Comparison of ENCODE assay signal across 20 cellular contexts in genomic region chr14:106788534-106788933, GRCh38.
DNase-seq lines count a peak whose midpoint lies in the region; ATAC-seq, FAIRE-seq and TF ChIP-seq lines count a peak whose summit lies in the region.
"Had no signal": no experiment of that assay in that cellular context is flagged by ENCODE, and none has a peak within 500 bp of the region (broad histone marks: within the 10 kb centered on the region; RNA-seq: fewer than 3 reads in every experiment).

No MANE protein-coding gene starts in this region.

- TF ChIP-seq POLR2A in spleen (IDR thresholded peaks at IDR 0.05): no peak

- no peaks in the 10 kb centered on the region for H3K9me2 ChIP-seq in OCI-LY1 (ENCODE audit: low read depth, low read length)

- no peaks in the 10 kb centered on the region for H3F3A ChIP-seq in OCI-LY1 (ENCODE audit: insufficient read depth, low read length)

- H3K27ac Mint-ChIP-seq in activated naive CD8-positive, alpha-beta T cell treated with anti-CD3 and anti-CD28 coated beads for 36 hours: no peak overlapping the region
- H3K27ac Mint-ChIP-seq in activated naive CD8-positive, alpha-beta T cell treated with anti-CD3 and anti-CD28 coated beads, Interleukin-2, amount 50 U/mL, for 24 hours: no peak overlapping the region
- H3K27ac Mint-ChIP-seq: CD4-positive, alpha-beta memory T cell had no signal

- peak overlapping the region; percentile 44 for H2AFZ ChIP-seq in OCI-LY1 (ENCODE audit: low read length)

- peak; percentile 63 for FAIRE-seq in GM19239 (lab: Jason Lieb, UNC)
- FAIRE-seq: D721Med, GM18507, H1 had no signal

- no peaks in the 10 kb centered on the region for H3K9me3 ChIP-seq in OCI-LY1 (ENCODE audit: low read length)
- H3K9me3 ChIP-seq in spleen: no peaks in the 10 kb centered on the region
- H3K9me3 ChIP-seq: HAP-1 had no signal

- no peaks in the 10 kb centered on the region for H3K36me3 Mint-ChIP-seq in activated naive CD8-positive, alpha-beta T cell treated with anti-CD3 and anti-CD28 coated beads for 36 hours
- no peaks in the 10 kb centered on the region for H3K36me3 Mint-ChIP-seq in activated naive CD8-positive, alpha-beta T cell treated with anti-CD3 and anti-CD28 coated beads, Interleukin-2, amount 50 U/mL, for 24 hours (ENCODE audit: low read depth)
- H3K36me3 Mint-ChIP-seq: CD4-positive, alpha-beta memory T cell had no signal

- H3K27me3 ChIP-seq in OCI-LY1 (ENCODE audit: insufficient read depth, low read length) (no peaks in the 10 kb centered on the region), spleen (replicated peaks in 1 of 7) (peaks cover 0 to 13% (median 0%) of the 10 kb centered on the region in 7 donors)

- peaks cover 3% of the 10 kb centered on the region for H3K27me3 Mint-ChIP-seq in activated naive CD8-positive, alpha-beta T cell treated with anti-CD3 and anti-CD28 coated beads for 36 hours
- peaks cover 12% of the 10 kb centered on the region for H3K27me3 Mint-ChIP-seq in activated naive CD8-positive, alpha-beta T cell treated with anti-CD3 and anti-CD28 coated beads, Interleukin-2, amount 50 U/mL, for 24 hours

- H3K79me2 ChIP-seq in OCI-LY1 (ENCODE audit: insufficient read depth, low read length): no peaks in the 10 kb centered on the region

- H3K4me3 ChIP-seq in OCI-LY1 (ENCODE audit: low read depth, low read length, poor library complexity, severe bottlenecking): no peak overlapping the region
- no peak overlapping the region for H3K4me3 ChIP-seq in spleen
- H3K4me3 ChIP-seq: HAP-1 had no signal

- no peaks in the 10 kb centered on the region for H3K9me3 Mint-ChIP-seq in activated naive CD8-positive, alpha-beta T cell treated with anti-CD3 and anti-CD28 coated beads for 36 hours
- H3K9me3 Mint-ChIP-seq in activated naive CD8-positive, alpha-beta T cell treated with anti-CD3 and anti-CD28 coated beads, Interleukin-2, amount 50 U/mL, for 24 hours: no peaks in the 10 kb centered on the region
- H3K9me3 Mint-ChIP-seq: CD4-positive, alpha-beta memory T cell had no signal

- no peak for ATAC-seq in activated naive CD8-positive, alpha-beta T cell treated with anti-CD3 and anti-CD28 coated beads, Interleukin-2, amount 50 U/mL, for 24 hours

- peaks cover 10% of the 10 kb centered on the region for H3K4me1 Mint-ChIP-seq in activated naive CD8-positive, alpha-beta T cell treated with anti-CD3 and anti-CD28 coated beads for 36 hours
- H3K4me1 Mint-ChIP-seq in activated naive CD8-positive, alpha-beta T cell treated with anti-CD3 and anti-CD28 coated beads, Interleukin-2, amount 50 U/mL, for 24 hours: peaks cover 8% of the 10 kb centered on the region

- no peaks in the 10 kb centered on the region for H4K20me1 ChIP-seq in OCI-LY1 (ENCODE audit: insufficient read depth, low read length)

- no peak for TF ChIP-seq CTCF in OCI-LY1 (IDR thresholded peaks at IDR 0.05; ENCODE audit: low read length)
- TF ChIP-seq CTCF in spleen (IDR thresholded peaks at IDR 0.05 in 8 of 11, conservative IDR thresholded peaks at IDR 0.05 in 3 of 11): no peak

- H3K4me3 Mint-ChIP-seq in activated naive CD8-positive, alpha-beta T cell treated with anti-CD3 and anti-CD28 coated beads for 36 hours: peak overlapping the region; percentile 1
- H3K4me3 Mint-ChIP-seq in activated naive CD8-positive, alpha-beta T cell treated with anti-CD3 and anti-CD28 coated beads, Interleukin-2, amount 50 U/mL, for 24 hours: no peak overlapping the region
- H3K4me3 Mint-ChIP-seq: CD4-positive, alpha-beta memory T cell had no signal

- H3K4me2 ChIP-seq in OCI-LY1 (ENCODE audit: low read length): 0 out of 2 replicates have a peak overlapping the region, but pooled peaks have one; percentile 0

- peak overlapping the region; percentile 64 for H3K27ac ChIP-seq in OCI-LY1 (ENCODE audit: low read depth, low read length, poor library complexity, severe bottlenecking)
- no peak overlapping the region for H3K27ac ChIP-seq in spleen
- H3K27ac ChIP-seq: C4-2B had no signal

- no peak overlapping the region; the same call in 1 of the 2 replicates for H3K9ac ChIP-seq in OCI-LY1 (ENCODE audit: low read length)

- WGBS in spleen, 5 donors: 16 to 30% (median 20%) methylated on average over 6 of the region's 6 CpGs

- H3K4me1 ChIP-seq in OCI-LY1 (ENCODE audit: insufficient read depth, low read length, severe bottlenecking) (peaks cover 60% of the 10 kb centered on the region), spleen (peaks cover 0 to 14% (median 2%) of the 10 kb centered on the region in 6 donors)
- H3K4me1 ChIP-seq: HAP-1 had no signal

- no peak for DNase-seq in activated naive CD8-positive, alpha-beta T cell treated with anti-CD3 and anti-CD28 coated beads for 36 hours
- DNase-seq in activated naive CD8-positive, alpha-beta T cell treated with anti-CD3 and anti-CD28 coated beads, Interleukin-2, amount 50 U/mL, for 24 hours: no peak
- DNase-seq in GM19239 (ENCODE audit: insufficient read length, low spot score) (no peak), NCI-H69 (lab: John Stamatoyannopoulos, UW) (no peak), NCI-H1930 (lab: John Stamatoyannopoulos, UW) (no peak), SKM-1 (lab: John Stamatoyannopoulos, UW; ENCODE audit: unreplicated experiment) (no peak), spleen (no peak)
- DNase-seq: 8988T; AML-193; CD4-positive, alpha-beta memory T cell; COR-L47; DMS153; DMS79 treated with DMSO at 0.1 percent for 48 hours; GF-D8 had no signal

- no peaks in the 10 kb centered on the region for H3K36me3 ChIP-seq in OCI-LY1 (ENCODE audit: insufficient read depth, low read length)
- no peaks in the 10 kb centered on the region for H3K36me3 ChIP-seq in spleen
- H3K36me3 ChIP-seq: HAP-1 had no signal

- intact Hi-C loops in spleen (cut with DNase I; ENCODE audit: low total_unique reads): no loop called here
